11 cellular contexts compared by ENCODE assay signal in the genomic region with DNA sequence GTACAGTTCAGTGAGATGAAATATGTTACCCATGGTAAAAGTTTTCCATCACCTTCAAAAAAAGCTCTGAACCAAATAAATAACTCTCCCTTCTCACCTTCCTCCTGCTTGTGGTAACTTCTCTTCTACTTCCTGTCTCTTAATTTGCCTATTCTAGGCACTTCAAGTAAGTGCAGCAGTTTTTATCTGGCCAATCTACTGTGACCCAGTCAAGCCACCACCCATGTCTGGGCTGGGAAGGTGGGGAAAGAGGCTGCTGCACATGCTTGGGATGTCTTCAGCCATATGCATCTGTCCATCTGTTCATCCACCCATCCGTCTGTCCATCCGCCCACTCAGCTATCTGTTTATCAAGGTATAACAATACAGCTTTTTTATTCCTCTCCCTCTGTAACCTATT. TPM values are rescaled to one million over a fixed set of nuclear protein-coding genes. Genes with fewer than 3 reads are reported as not detected.
DNase-seq lines count a peak whose midpoint lies in the region; ATAC-seq and TF ChIP-seq lines count a peak whose summit lies in the region.
"Had no signal": no experiment of that assay in that cellular context is flagged by ENCODE, and none has a peak within 500 bp of the region (broad histone marks: within the 10 kb centered on the region; RNA-seq: fewer than 3 reads in every experiment).

No MANE protein-coding gene starts in this region.

- no peaks in the 10 kb centered on the region for H3K36me3 Mint-ChIP-seq in activated T-helper 17 cell treated with anti-CD3 and anti-CD28 coated beads, Interleukin-2, amount 50 U/mL, for 72 hours (ENCODE audit: low read depth)

- peaks cover 7% of the 10 kb centered on the region for H3K4me1 Mint-ChIP-seq in activated T-helper 17 cell treated with anti-CD3 and anti-CD28 coated beads, Interleukin-2, amount 50 U/mL, for 72 hours

- peaks cover 3% of the 10 kb centered on the region for H3K27me3 Mint-ChIP-seq in activated T-helper 17 cell treated with anti-CD3 and anti-CD28 coated beads, Interleukin-2, amount 50 U/mL, for 72 hours

- H3K27ac Mint-ChIP-seq in activated T-helper 17 cell treated with anti-CD3 and anti-CD28 coated beads, Interleukin-2, amount 50 U/mL, for 72 hours, result no peak overlapping the region

- peak; percentile 89 for ATAC-seq in HG03432 (IDR thresholded peaks at IDR 0.05; ENCODE audit: unreplicated experiment)
- ATAC-seq in activated T-helper 17 cell treated with anti-CD3 and anti-CD28 coated beads, Interleukin-2, amount 50 U/mL, for 72 hours (replicated peaks), result no peak

- no peak overlapping the region for H3K4me3 Mint-ChIP-seq in activated T-helper 17 cell treated with anti-CD3 and anti-CD28 coated beads, Interleukin-2, amount 50 U/mL, for 72 hours

- no peaks in the 10 kb centered on the region for H3K27me3 ChIP-seq in GM06990 (replicated peaks; ENCODE audit: control insufficient read depth, insufficient read depth, low read length)
- H3K27me3 ChIP-seq: cardiac muscle cell had no signal

- no peaks in the 10 kb centered on the region for H3K36me3 ChIP-seq in GM06990 (ENCODE audit: control insufficient read depth, insufficient read depth, low read length)
- H3K36me3 ChIP-seq: cardiac muscle cell had no signal

- no peak overlapping the region; the same call in 1 of the 2 replicates for H3K4me3 ChIP-seq in GM06990 (replicated peaks; ENCODE audit: low read depth, low read length)
- H3K4me3 ChIP-seq: cardiac muscle cell had no signal

- TF ChIP-seq CTCF in GM06990 (IDR thresholded peaks at IDR 0.05; ENCODE audit: insufficient read depth, low read length, poor library complexity, severe bottlenecking) (no peak), GM20000 (IDR thresholded peaks at IDR 0.05; ENCODE audit: extremely low read depth, missing control alignments) (no peak)

- H3K9me3 Mint-ChIP-seq in activated T-helper 17 cell treated with anti-CD3 and anti-CD28 coated beads, Interleukin-2, amount 50 U/mL, for 72 hours, result no peaks in the 10 kb centered on the region

- DNase-seq in GM06990 (ENCODE audit: extremely low read depth, insufficient read length) (peak; percentile 37), GM20000 (ENCODE audit: low spot score) (peak; percentile 37), germinal center (ENCODE audit: low spot score) (peak; percentile 74), NCI-H1694 treated with DMSO at 0.1 percent for 48 hours (lab: John Stamatoyannopoulos, UW) (no peak), NCI-H1092 (lab: John Stamatoyannopoulos, UW) (no peak)
- no peak for DNase-seq in stimulated activated CD4-positive, alpha-beta T cell treated with anti-CD3 and anti-CD28 coated beads, Interleukin-4, amount 100 ng/mL, for 4 hours
- DNase-seq: DMS153, IMR-90 had no signal

RNA-seq across cellular contexts. Expression of a gene that starts 31.6 kb away (rescaled TPM):
- 10 to 100 TPM in 1 of 2 donors, 1 to 10 TPM in 1; 8.6 to 11.8 TPM for total RNA-seq in activated T-helper 17 cell treated with anti-CD3 and anti-CD28 coated beads, Interleukin-2, amount 50 U/mL, for 72 hours

Comparison
In these comparisons a context has a peak if more than half of its experiments do, and no peak if none do; other contexts are left out.
1. DNase-seq: peak in GM06990 (single experiment), GM20000 (single experiment) and germinal center (single experiment); none in stimulated activated CD4-positive, alpha-beta T cell treated with anti-CD3 and anti-CD28 coated beads, Interleukin-4, amount 100 ng/mL, for 4 hours (0 of 2), NCI-H1694 treated with DMSO at 0.1 percent for 48 hours (single experiment) and NCI-H1092 (single experiment).